ENCODE assay signal across 18 cellular contexts in the genomic region with DNA sequence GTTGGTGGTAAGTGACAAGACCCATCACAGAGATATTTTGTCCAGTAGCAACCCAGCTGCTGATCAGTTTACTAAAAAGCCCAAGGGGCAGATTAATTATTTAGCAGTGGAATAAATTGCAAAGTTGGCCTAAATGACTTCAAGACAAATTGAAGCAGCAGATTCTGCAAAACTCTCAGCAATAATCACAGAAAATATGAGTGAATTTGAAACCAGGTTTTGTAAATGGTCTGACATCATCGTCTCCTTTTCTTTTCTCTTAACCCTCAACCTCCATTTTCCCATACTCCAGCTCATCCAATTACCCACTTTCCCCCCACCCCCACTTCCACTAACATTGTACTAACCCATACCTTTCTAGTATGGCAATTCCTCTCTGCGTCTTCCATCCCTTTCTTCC. TPM values are rescaled to one million over a fixed set of nuclear protein-coding genes. Genes with fewer than 3 reads are reported as not detected.
A peak's percentile ranks its signal among the peaks of the same experiment; 100 is the strongest.
DNase-seq lines count a peak whose midpoint lies in the region; ATAC-seq, FAIRE-seq and TF ChIP-seq lines count a peak whose summit lies in the region.
"Had no signal": no experiment of that assay in that cellular context is flagged by ENCODE, and none has a peak within 500 bp of the region (broad histone marks: within the 10 kb centered on the region; RNA-seq: fewer than 3 reads in every experiment).

No MANE protein-coding gene starts in this region.

- RAD21 ChIA-PET in GM12878 (lab: Charles Lee; ENCODE audit: unreplicated experiment), result no interaction called here

- no peak for TF ChIP-seq POLR2A in GM12878 (IDR thresholded peaks at IDR 0.05; ENCODE audit: low read depth, low read length)

- no peak for FAIRE-seq in GM12878 (lab: Jason Lieb, UNC)
- FAIRE-seq: GM12891, HTR-8/SVneo had no signal

- no peak overlapping the region for H3K9ac ChIP-seq in GM12878 (ENCODE audit: control insufficient read depth, insufficient read depth, low read length)
- H3K9ac ChIP-seq: BLaER1 treated with 17β-estradiol and CSF1 and Interleukin-3, amounts not matched to agents 10 nM and 100 nM had no signal

- no peaks in the 10 kb centered on the region for H3K9me3 Mint-ChIP-seq in activated CD4-positive, alpha-beta T cell treated with anti-CD3 and anti-CD28 coated beads for 36 hours (ENCODE audit: low read depth)
- no peaks in the 10 kb centered on the region for H3K9me3 Mint-ChIP-seq in GM23338
- H3K9me3 Mint-ChIP-seq: CD8-positive, alpha-beta T cell had no signal

- no TSS peak for BruUV-seq in GM12878 (replicated peaks; lab: Mats Ljungman, UMichigan)

- H3K79me2 ChIP-seq in GM12878 (ENCODE audit: control insufficient read depth, insufficient read depth, low read length) (no peaks in the 10 kb centered on the region), GM23338 (replicated peaks; ENCODE audit: insufficient read depth) (no peaks in the 10 kb centered on the region)

- H3F3A ChIP-seq in GM23338 (replicated peaks; ENCODE audit: low read depth), result no peaks in the 10 kb centered on the region

- H3K27ac Mint-ChIP-seq in activated CD4-positive, alpha-beta T cell treated with anti-CD3 and anti-CD28 coated beads for 36 hours, result no peak overlapping the region
- no peak overlapping the region for H3K27ac Mint-ChIP-seq in GM23338
- H3K27ac Mint-ChIP-seq: B cell; CD8-positive, alpha-beta T cell; IgD-negative memory B cell had no signal

- TF ChIP-seq EP300 in GM12878 (IDR thresholded peaks at IDR 0.05; ENCODE audit: borderline replicate concordance in 1 of 2, control insufficient read depth in 1 of 2, low read depth in 2 of 2, low read length in 2 of 2), result no peak

- SMC1A ChIA-PET in GM12878 (lab: Charles Lee; ENCODE audit: uncharacterized antibody, unreplicated experiment), result interaction anchor here (1.0 kb wide), 1 partner anchor 9 kb away, joined by 3 read pairs; no protein-coding TSS in a partner anchor

- no peaks in the 10 kb centered on the region for H3K9me3 ChIP-seq in GM12878 (replicated peaks; ENCODE audit: control insufficient read depth, insufficient read depth, low read length)
- H3K9me3 ChIP-seq: BLaER1 treated with 17β-estradiol and CSF1 and Interleukin-3, amounts not matched to agents 10 nM and 100 nM had no signal

- CTCF ChIA-PET in activated CD4-positive, alpha-beta T cell treated with anti-CD3 and anti-CD28 coated beads for 36 hours (lab: Charles Lee), result interaction anchor here (0.6 kb wide), 1 partner anchor 304 kb away, joined by 3 read pairs; no protein-coding TSS in a partner anchor
- CTCF ChIA-PET in GM12878 (lab: Yijun Ruan, JAX), result no interaction called here

- intact Hi-C loops in activated CD4-positive, alpha-beta T cell treated with anti-CD3 and anti-CD28 coated beads for 36 hours (cut with DNase I, micrococcal nuclease), result no loop called here
- intact Hi-C loops in GM12878 (cut with micrococcal nuclease; ENCODE audit: unreplicated experiment), result no loop called here

- H3K27me3 ChIP-seq in GM12878 (replicated peaks in 1 of 2; ENCODE audit: control insufficient read depth in 2 of 2, insufficient read depth in 2 of 2, low read length in 1 of 2) (no peaks in the 10 kb centered on the region; a peak in 1 of 4 replicates), GM23338 (ENCODE audit: insufficient read depth) (no peaks in the 10 kb centered on the region)
- H3K27me3 ChIP-seq: BLaER1 treated with 17β-estradiol and CSF1 and Interleukin-3, amounts not matched to agents 10 nM and 100 nM had no signal

- no peak overlapping the region for H3K4me3 Mint-ChIP-seq in activated CD4-positive, alpha-beta T cell treated with anti-CD3 and anti-CD28 coated beads for 36 hours
- H3K4me3 Mint-ChIP-seq in GM23338, result no peak overlapping the region
- H3K4me3 Mint-ChIP-seq: B cell; CD8-positive, alpha-beta T cell; IgD-negative memory B cell had no signal

- H3K4me1 Mint-ChIP-seq in activated CD4-positive, alpha-beta T cell treated with anti-CD3 and anti-CD28 coated beads for 36 hours, result peaks cover 12% of the 10 kb centered on the region
- H3K4me1 Mint-ChIP-seq in GM23338, result no peaks in the 10 kb centered on the region; the same call in 2 of the 3 replicates
- H3K4me1 Mint-ChIP-seq: B cell had no signal

- H3K36me3 ChIP-seq in GM12878 (ENCODE audit: control insufficient read depth in 2 of 2, insufficient read depth in 2 of 2, low read length in 1 of 2) (no peaks in the 10 kb centered on the region), GM23338 (ENCODE audit: insufficient read depth) (no peaks in the 10 kb centered on the region)
- H3K36me3 ChIP-seq: BLaER1 treated with 17β-estradiol and CSF1 and Interleukin-3, amounts not matched to agents 10 nM and 100 nM had no signal

- H3K27ac ChIP-seq in GM12878 (ENCODE audit: control insufficient read depth, insufficient read depth) (no peak overlapping the region), GM23338 (ENCODE audit: low read depth) (no peak overlapping the region)
- H3K27ac ChIP-seq: BLaER1 treated with 17β-estradiol and CSF1 and Interleukin-3, amounts not matched to agents 10 nM and 100 nM had no signal

- H3K36me3 Mint-ChIP-seq in activated CD4-positive, alpha-beta T cell treated with anti-CD3 and anti-CD28 coated beads for 36 hours (ENCODE audit: low read depth), result no peaks in the 10 kb centered on the region
- H3K36me3 Mint-ChIP-seq in GM23338 (ENCODE audit: low read depth), result no peaks in the 10 kb centered on the region
- H3K36me3 Mint-ChIP-seq: CD8-positive, alpha-beta T cell; IgD-negative memory B cell had no signal

- H2AFZ ChIP-seq in GM12878 (ENCODE audit: control insufficient read depth, low read depth, low read length), result no peak overlapping the region
- no peak overlapping the region for H2AFZ ChIP-seq in GM23338

- H3K27me3 Mint-ChIP-seq in activated CD4-positive, alpha-beta T cell treated with anti-CD3 and anti-CD28 coated beads for 36 hours, result peaks cover 7% of the 10 kb centered on the region
- no peaks in the 10 kb centered on the region for H3K27me3 Mint-ChIP-seq in GM23338 (ENCODE audit: insufficient read depth, low read depth, poor library complexity)
- H3K27me3 Mint-ChIP-seq: IgD-negative memory B cell had no signal

- 0% methylated on average over 2 of the region's 2 CpGs for WGBS in GM12878 (ENCODE audit: insufficient coverage, insufficient replicate concordance, low lambda C conversion rate, missing lambda C conversion rate)

- peak; percentile 8 for DNase-seq in activated CD4-positive, alpha-beta T cell treated with anti-CD3 and anti-CD28 coated beads for 36 hours
- DNase-seq in activated CD4-positive, alpha-beta T cell treated with anti-CD3 and anti-CD28 coated beads for 1 hour, result no peak
- DNase-seq in NCI-H2227 treated with DMSO at 0.1 percent for 48 hours (lab: John Stamatoyannopoulos, UW) (peak; percentile 57), GM12878 (ENCODE audit: low read depth, low spot score) (no peak), OCI-M1 (lab: John Stamatoyannopoulos, UW) (no peak), GM23338 (ENCODE audit: low spot score) (no peak)
- DNase-seq: Calu3; CD8-positive, alpha-beta T cell; DMS79 treated with DMSO at 0.1 percent for 48 hours; GF-D8; GOT3; H7 had no signal

- no peak for ATAC-seq in activated CD4-positive, alpha-beta T cell treated with anti-CD3 and anti-CD28 coated beads for 36 hours
- ATAC-seq in GM12878 (peak; percentile 62), GM23338 (no peak)
- ATAC-seq: CD8-positive, alpha-beta T cell; HCT116 had no signal

- POLR2A ChIA-PET in activated CD4-positive, alpha-beta T cell treated with anti-CD3 and anti-CD28 coated beads for 36 hours (lab: Charles Lee), result no interaction called here
- POLR2A ChIA-PET in GM12878 (lab: Charles Lee), result no interaction called here

- H3K4me2 ChIP-seq in GM12878 (ENCODE audit: control insufficient read depth, insufficient read depth), result no peak overlapping the region
- no peak overlapping the region for H3K4me2 ChIP-seq in GM23338
- H3K4me2 ChIP-seq: BLaER1 treated with 17β-estradiol and CSF1 and Interleukin-3, amounts not matched to agents 10 nM and 100 nM had no signal

- no peaks in the 10 kb centered on the region for H3K9me2 ChIP-seq in GM23338 (ENCODE audit: insufficient read depth)

- H3K4me1 ChIP-seq in GM12878 (ENCODE audit: control insufficient read depth, insufficient read depth, low read length) (no peaks in the 10 kb centered on the region), GM23338 (ENCODE audit: insufficient read depth) (no peaks in the 10 kb centered on the region)
- H3K4me1 ChIP-seq: BLaER1 treated with 17β-estradiol and CSF1 and Interleukin-3, amounts not matched to agents 10 nM and 100 nM had no signal

- in situ Hi-C loops in GM12878 (cut with MboI), result no loop called here

- TF ChIP-seq CTCF in GM12878 (IDR thresholded peaks at IDR 0.05 in 2 of 3, conservative IDR thresholded peaks at IDR 0.05 in 1 of 3; ENCODE audit: control insufficient read depth in 2 of 3, extremely low read depth in 1 of 3, insufficient read depth in 1 of 3, low read depth in 3 of 3, low read length in 3 of 3) (no peak), GM23338 (conservative IDR thresholded peaks at IDR 0.05; ENCODE audit: low read depth in 2 of 2) (no peak)

- H4K20me1 ChIP-seq in GM12878 (ENCODE audit: control insufficient read depth, insufficient read depth) (no peaks in the 10 kb centered on the region), GM23338 (replicated peaks; ENCODE audit: insufficient read depth) (no peaks in the 10 kb centered on the region)
- H4K20me1 ChIP-seq: BLaER1 treated with 17β-estradiol and CSF1 and Interleukin-3, amounts not matched to agents 10 nM and 100 nM had no signal

- no peak for TF ChIP-seq RAD21 in GM12878 (IDR thresholded peaks at IDR 0.05; ENCODE audit: insufficient read depth, low read depth, low read length)

- no peak overlapping the region for H3K4me3 ChIP-seq in GM12878
- H3K4me3 ChIP-seq in GM23338, result no peak overlapping the region
- H3K4me3 ChIP-seq: BLaER1 treated with 17β-estradiol and CSF1 and Interleukin-3, amounts not matched to agents 10 nM and 100 nM had no signal

RNA-seq across cellular contexts. Expression of a gene that starts 11.3 kb away (rescaled TPM):
- total RNA-seq in activated CD4-positive, alpha-beta T cell treated with anti-CD3 and anti-CD28 coated beads for 36 hours, result 1 to 10 TPM; 4.1 to 5.0 TPM
- 4.9 and 5.0 TPM in 2 replicates for total RNA-seq in GM12878 (2013; cell fraction: nucleolus; rRNA removed)
- total RNA-seq in GM12878 (2014; rRNA removed) (0.44 and 0.62 TPM in 2 replicates), GM12878 (2014; rRNA removed; fragmentation: Illumina TruSeq; extraction: Trizol) (1.0 and 1.4 TPM in 2 replicates), GM12878 (2021) (0.85 and 1.0 TPM in 2 replicates)
- polyA plus RNA-seq in GM12878 (2011; ENCODE audit: low read depth), result 0.12 TPM
- polyA plus RNA-seq in GM12878 (2011; rRNA removed) (1.4 and 1.9 TPM in 2 replicates), GM12878 (2014; fragmentation: Illumina TruSeq; extraction: Trizol) (0.54 and 1.5 TPM in 2 replicates), GM12878 (2014; fragmentation: Nextera tagmentation; extraction: Ambion mirVana) (under 1 TPM; 0.24 to 0.40 TPM), GM12878 (2014; rRNA removed) (0.56 and 0.95 TPM in 2 replicates), GM12878 (2016; fragmentation: Nextera tagmentation; extraction: Ambion mirVana) (under 1 TPM; 0.23 to 0.50 TPM), GM23338 (2016; fragmentation: Nextera tagmentation; extraction: Ambion mirVana) (20.7 and 26.9 TPM in 2 replicates)
- polyA plus RNA-seq in GM12878 (2011; cell fraction: cytosol; rRNA removed), result 1.7 and 1.9 TPM in 2 replicates
- polyA plus RNA-seq in GM12878 (2011; cell fraction: nucleus; rRNA removed), result 1.7 and 2.1 TPM in 2 replicates
- polyA plus RNA-seq in GM12878 (2012), result 0.13 and 0.28 TPM in 2 replicates
- polyA minus RNA-seq in GM12878 (2011; rRNA and poly(A)+ RNA removed), result 6.4 and 6.9 TPM in 2 replicates
- polyA minus RNA-seq in GM12878 (2011; cell fraction: cytosol; rRNA and poly(A)+ RNA removed), result 1.4 and 3.5 TPM in 2 replicates
- polyA minus RNA-seq in GM12878 (2011; cell fraction: nucleus; rRNA and poly(A)+ RNA removed), result 11.1 and 15.6 TPM in 2 replicates
- total RNA-seq in GM23338 (2014; rRNA removed; shearing (Covaris generic)), result 46.1 and 56.4 TPM in 2 replicates

Comparison
In these comparisons a context has a peak if more than half of its experiments do, and no peak if none do; other contexts are left out.
1. DNase-seq: peak in activated CD4-positive, alpha-beta T cell treated with anti-CD3 and anti-CD28 coated beads for 36 hours (single experiment) and NCI-H2227 treated with DMSO at 0.1 percent for 48 hours (single experiment); none in activated CD4-positive, alpha-beta T cell treated with anti-CD3 and anti-CD28 coated beads for 1 hour (single experiment), GM12878 (single experiment), OCI-M1 (single experiment) and GM23338 (single experiment).